In the genomic region with DNA sequence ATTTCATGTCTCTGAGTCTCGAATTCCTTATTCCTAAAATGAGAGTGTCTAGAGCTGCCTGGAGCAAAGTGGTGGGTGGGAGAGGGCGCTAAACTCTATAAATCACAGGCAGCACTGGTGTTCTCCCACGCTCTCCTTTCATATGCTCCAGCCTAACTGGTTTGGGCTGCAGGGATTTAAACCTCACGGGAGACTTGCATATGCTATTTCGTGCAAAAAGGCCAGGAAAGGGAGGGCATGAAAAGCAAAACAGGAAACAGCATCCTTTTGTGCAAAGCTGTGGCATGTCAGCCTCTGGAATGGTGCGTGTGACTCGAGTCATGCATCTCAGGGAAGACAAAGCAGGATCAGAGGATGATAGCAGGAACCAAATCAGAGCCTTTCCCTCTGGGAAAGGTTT, we compare ENCODE assay signal across 1 cellular context.
TF ChIP-seq lines count a peak whose summit lies in the region.

No MANE protein-coding gene starts in this region.

TF ChIP-seq in IMR-90, 13 proteins besides CTCF, POLR2A, EP300 and RAD21 (continued from another document):
- TF ChIP-seq USF2 (IDR thresholded peaks at IDR 0.05; ENCODE audit: low read depth, low read length) (no peak), SMC3 (IDR thresholded peaks at IDR 0.05; ENCODE audit: low read depth, low read length) (no peak), BHLHE40 (IDR thresholded peaks at IDR 0.05; ENCODE audit: low read depth, low read length) (no peak)
